13 cellular contexts compared by ENCODE assay signal in the genomic region with DNA sequence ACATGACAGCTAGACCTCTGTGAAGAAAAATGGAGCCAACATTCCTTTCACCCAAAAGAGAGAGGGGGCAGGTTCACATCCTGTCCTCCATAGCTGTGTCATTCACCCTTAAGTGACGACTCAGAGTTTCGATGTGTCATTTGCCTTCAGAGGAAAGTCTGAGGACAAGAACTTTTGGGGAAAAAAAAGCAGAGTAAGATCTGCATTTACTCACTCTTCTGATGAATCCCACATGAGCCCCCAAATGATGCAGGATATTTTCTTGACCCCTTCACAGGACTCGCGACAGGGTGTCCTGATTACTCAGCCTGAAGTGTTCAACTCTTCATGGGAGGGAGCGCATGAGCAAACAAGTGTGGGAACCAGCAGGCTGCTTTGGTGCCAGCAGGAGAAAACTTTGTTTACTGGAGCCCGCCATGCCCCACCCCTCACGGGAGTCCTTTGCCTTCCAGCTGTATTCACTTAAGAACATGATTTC.
DNase-seq lines count a peak whose midpoint lies in the region; ATAC-seq and TF ChIP-seq lines count a peak whose summit lies in the region.
"Had no signal": no experiment of that assay in that cellular context is flagged by ENCODE, and none has a peak within 500 bp of the region (broad histone marks: within the 10 kb centered on the region; RNA-seq: fewer than 3 reads in every experiment).

No MANE protein-coding gene starts in this region.

- CTCF ChIA-PET in activated CD8-positive, alpha-beta T cell treated with anti-CD3 and anti-CD28 coated beads for 36 hours (lab: Charles Lee) = interaction anchor here (1.0 kb wide), 1 partner anchor 45 kb away, joined by 3 read pairs; no protein-coding TSS in a partner anchor
- CTCF ChIA-PET in activated CD8-positive, alpha-beta T cell treated with anti-CD3 and anti-CD28 coated beads, Interleukin-2, amount 10 ng/mL, durations not matched to agents 7 days and 5 days (lab: Charles Lee) = no interaction called here

- no peak for TF ChIP-seq CTCF in activated CD8-positive, alpha-beta T cell treated with anti-CD3 and anti-CD28 coated beads for 36 hours (IDR thresholded peaks at IDR 0.05)
- TF ChIP-seq CTCF in chondrocyte (IDR thresholded peaks at IDR 0.05) = no peak

- H3K36me3 Mint-ChIP-seq in activated CD8-positive, alpha-beta T cell treated with anti-CD3 and anti-CD28 coated beads for 36 hours (ENCODE audit: low read depth) = no peaks in the 10 kb centered on the region
- H3K36me3 Mint-ChIP-seq in activated CD8-positive, alpha-beta T cell treated with anti-CD3 and anti-CD28 coated beads, Interleukin-2, amount 10 ng/mL, durations not matched to agents 7 days and 5 days (ENCODE audit: low read depth) = no peaks in the 10 kb centered on the region
- no peaks in the 10 kb centered on the region for H3K36me3 Mint-ChIP-seq in chondrocyte (ENCODE audit: low read depth)

- intact Hi-C loops in activated CD8-positive, alpha-beta T cell treated with anti-CD3 and anti-CD28 coated beads for 36 hours (cut with micrococcal nuclease) = no loop called here

- DNase-seq in activated CD8-positive, alpha-beta T cell treated with anti-CD3 and anti-CD28 coated beads for 36 hours = peak; percentile 6
- DNase-seq in activated CD8-positive, alpha-beta T cell treated with anti-CD3 and anti-CD28 coated beads, Interleukin-2, amount 10 ng/mL, durations not matched to agents 7 days and 5 days = no peak
- peak; percentile 79 to 91 for DNase-seq in NCI-H446 (lab: John Stamatoyannopoulos, UW)
- no peak for DNase-seq in chondrocyte (ENCODE audit: low spot score)
- peak; percentile 46 for DNase-seq in stimulated activated CD4-positive, alpha-beta T cell treated with anti-CD3 and anti-CD28 coated beads, Interleukin-1b, Interleukin-23, amount 100 ng/mL, for 48 hours
- DNase-seq in nucleus accumbens (lab: John Stamatoyannopoulos, UW) = no peak
- no peak for DNase-seq in midbrain (lab: John Stamatoyannopoulos, UW)
- DNase-seq: activated CD4-positive, alpha-beta T cell treated with anti-CD3 and anti-CD28 coated beads, Interleukin-2, amount 10 ng/mL, durations not matched to agents 7 days and 5 days; NCI-H526; retina; SK-N-SH; transverse colon had no signal

- POLR2A ChIA-PET in activated CD8-positive, alpha-beta T cell treated with anti-CD3 and anti-CD28 coated beads for 36 hours (lab: Charles Lee) = no interaction called here
- POLR2A ChIA-PET in activated CD8-positive, alpha-beta T cell treated with anti-CD3 and anti-CD28 coated beads, Interleukin-2, amount 10 ng/mL, durations not matched to agents 7 days and 5 days (lab: Charles Lee) = no interaction called here

- peaks cover 17% of the 10 kb centered on the region for H3K4me1 Mint-ChIP-seq in activated CD8-positive, alpha-beta T cell treated with anti-CD3 and anti-CD28 coated beads for 36 hours (ENCODE audit: low read depth)
- peaks cover 4% of the 10 kb centered on the region for H3K4me1 Mint-ChIP-seq in activated CD8-positive, alpha-beta T cell treated with anti-CD3 and anti-CD28 coated beads, Interleukin-2, amount 10 ng/mL, durations not matched to agents 7 days and 5 days (ENCODE audit: low read depth)
- peaks cover 21% of the 10 kb centered on the region for H3K4me1 Mint-ChIP-seq in chondrocyte (ENCODE audit: low read depth)

- ATAC-seq in activated CD8-positive, alpha-beta T cell treated with anti-CD3 and anti-CD28 coated beads for 36 hours = peak; percentile 58
- ATAC-seq in activated CD8-positive, alpha-beta T cell treated with anti-CD3 and anti-CD28 coated beads, Interleukin-2, amount 10 ng/mL, durations not matched to agents 7 days and 5 days = no peak
- ATAC-seq in HG03460 (IDR thresholded peaks at IDR 0.05; ENCODE audit: unreplicated experiment) = no peak

- H3K9me3 Mint-ChIP-seq in activated CD8-positive, alpha-beta T cell treated with anti-CD3 and anti-CD28 coated beads for 36 hours = no peaks in the 10 kb centered on the region
- no peaks in the 10 kb centered on the region for H3K9me3 Mint-ChIP-seq in activated CD8-positive, alpha-beta T cell treated with anti-CD3 and anti-CD28 coated beads, Interleukin-2, amount 10 ng/mL, durations not matched to agents 7 days and 5 days (ENCODE audit: insufficient read depth)
- no peaks in the 10 kb centered on the region for H3K9me3 Mint-ChIP-seq in chondrocyte (ENCODE audit: low read depth)

- no peak overlapping the region for H3K27ac Mint-ChIP-seq in activated CD8-positive, alpha-beta T cell treated with anti-CD3 and anti-CD28 coated beads for 36 hours
- H3K27ac Mint-ChIP-seq in activated CD8-positive, alpha-beta T cell treated with anti-CD3 and anti-CD28 coated beads, Interleukin-2, amount 10 ng/mL, durations not matched to agents 7 days and 5 days = no peak overlapping the region
- peak overlapping the region; percentile 13 for H3K27ac Mint-ChIP-seq in chondrocyte (ENCODE audit: unreplicated experiment)
- H3K27ac Mint-ChIP-seq: activated CD4-positive, alpha-beta T cell treated with anti-CD3 and anti-CD28 coated beads, Interleukin-2, amount 10 ng/mL, durations not matched to agents 7 days and 5 days had no signal

- no peaks in the 10 kb centered on the region for H3K27me3 Mint-ChIP-seq in activated CD8-positive, alpha-beta T cell treated with anti-CD3 and anti-CD28 coated beads for 36 hours
- no peaks in the 10 kb centered on the region for H3K27me3 Mint-ChIP-seq in activated CD8-positive, alpha-beta T cell treated with anti-CD3 and anti-CD28 coated beads, Interleukin-2, amount 10 ng/mL, durations not matched to agents 7 days and 5 days (ENCODE audit: low read depth)
- no peaks in the 10 kb centered on the region for H3K27me3 Mint-ChIP-seq in chondrocyte (ENCODE audit: low read depth)
- H3K27me3 Mint-ChIP-seq: activated CD4-positive, alpha-beta T cell treated with anti-CD3 and anti-CD28 coated beads, Interleukin-2, amount 10 ng/mL, durations not matched to agents 7 days and 5 days had no signal

- H3K4me3 Mint-ChIP-seq in activated CD8-positive, alpha-beta T cell treated with anti-CD3 and anti-CD28 coated beads for 36 hours = no peak overlapping the region
- no peak overlapping the region for H3K4me3 Mint-ChIP-seq in activated CD8-positive, alpha-beta T cell treated with anti-CD3 and anti-CD28 coated beads, Interleukin-2, amount 10 ng/mL, durations not matched to agents 7 days and 5 days
- H3K4me3 Mint-ChIP-seq in chondrocyte (ENCODE audit: unreplicated experiment) = peak overlapping the region; percentile 7
- H3K4me3 Mint-ChIP-seq: activated CD4-positive, alpha-beta T cell treated with anti-CD3 and anti-CD28 coated beads, Interleukin-2, amount 10 ng/mL, durations not matched to agents 7 days and 5 days had no signal

Comparison
In these comparisons a context has a peak if more than half of its experiments do, and no peak if none do; other contexts are left out.
1. DNase-seq: peak in activated CD8-positive, alpha-beta T cell treated with anti-CD3 and anti-CD28 coated beads for 36 hours (single experiment), NCI-H446 (2 of 2) and stimulated activated CD4-positive, alpha-beta T cell treated with anti-CD3 and anti-CD28 coated beads, Interleukin-1b, Interleukin-23, amount 100 ng/mL, for 48 hours (single experiment); none in activated CD8-positive, alpha-beta T cell treated with anti-CD3 and anti-CD28 coated beads, Interleukin-2, amount 10 ng/mL, durations not matched to agents 7 days and 5 days (single experiment), chondrocyte (single experiment), nucleus accumbens (0 of 56) and midbrain (single experiment).